ENCODE assay signal across 1 cellular context in the genomic region with DNA sequence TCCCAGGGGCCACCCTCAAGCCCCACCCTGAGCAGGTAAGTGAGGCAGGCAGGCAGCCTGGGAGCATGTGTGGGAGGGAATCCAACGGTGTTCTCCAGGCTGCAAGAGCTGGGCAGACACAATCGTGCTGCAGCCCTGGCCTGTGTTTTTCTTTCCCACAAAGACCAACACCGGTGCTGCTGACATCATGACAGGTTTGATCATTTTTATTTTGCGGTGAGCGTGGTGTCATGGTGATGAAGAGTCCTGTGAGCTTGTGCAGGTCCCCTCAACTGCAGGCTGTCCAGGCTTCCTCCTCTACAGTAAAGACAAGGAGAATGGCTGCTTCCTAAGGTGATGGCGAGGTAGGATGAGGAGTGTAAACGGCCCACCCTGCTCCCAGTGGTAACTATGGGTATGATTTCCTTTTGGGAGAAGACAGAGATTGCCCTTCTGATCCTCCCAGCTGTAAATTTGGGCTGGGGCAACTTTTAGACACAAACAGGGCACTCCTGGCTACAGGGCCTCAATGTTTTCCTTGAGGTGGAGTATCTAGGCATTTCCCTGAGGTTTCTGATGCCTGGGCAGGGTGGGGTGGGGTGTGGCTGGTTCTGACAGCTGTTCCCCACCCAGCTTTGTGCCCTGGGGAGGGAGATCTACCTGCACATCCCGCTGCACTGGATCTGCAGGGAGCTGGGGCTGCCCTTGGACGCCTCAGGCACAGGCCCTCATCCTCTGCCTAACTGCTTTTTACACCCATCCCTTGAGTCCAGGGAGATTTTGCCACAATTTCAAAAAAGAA.
TF ChIP-seq lines count a peak whose summit lies in the region.

No MANE protein-coding gene starts in this region.

TF ChIP-seq in K562, 482 proteins besides CTCF, POLR2A, EP300 and RAD21 (continued from another document):
- TF ChIP-seq RBM39 (optimal IDR thresholded peaks at IDR 0.05; ENCODE audit: low read depth, low read length), result no peak
- TF ChIP-seq SMAD4 (CRISPR knock-in tag; conservative IDR thresholded peaks at IDR 0.05), result no peak
- no peak for TF ChIP-seq ETV1 (tag; conservative IDR thresholded peaks at IDR 0.05; ENCODE audit: low read depth)
